ENCODE assay signal across 22 cellular contexts in genomic region chr11:6354651-6355485, GRCh38. TPM values are rescaled to one million over a fixed set of nuclear protein-coding genes. Genes with fewer than 3 reads are reported as not detected.
DNase-seq lines count a peak whose midpoint lies in the region.
"Had no signal": no experiment of that assay in that cellular context is flagged by ENCODE, and none has a peak within 500 bp of the region (broad histone marks: within the 10 kb centered on the region; RNA-seq: fewer than 3 reads in every experiment).

No MANE protein-coding gene starts in this region.

- H3K9me3 Mint-ChIP-seq in activated naive CD8-positive, alpha-beta T cell treated with anti-CD3 and anti-CD28 coated beads for 36 hours = no peaks in the 10 kb centered on the region
- H3K9me3 Mint-ChIP-seq: activated CD4-positive, alpha-beta T cell treated with anti-CD3 and anti-CD28 coated beads, Interleukin-2, amount 10 ng/mL, durations not matched to agents 24 days and 14 days; mesothelial cell of epicardium; natural killer cell treated with Interleukin-12 subunit alpha and Interleukin-12 subunit beta and Interleukin-15 and Interleukin-18, amount 100 ng/mL, for 72 hours; T-cell had no signal

- peaks cover 19% of the 10 kb centered on the region for H3K4me1 Mint-ChIP-seq in activated naive CD8-positive, alpha-beta T cell treated with anti-CD3 and anti-CD28 coated beads for 36 hours
- H3K4me1 Mint-ChIP-seq: B cell had no signal

- H3K4me3 Mint-ChIP-seq in activated naive CD8-positive, alpha-beta T cell treated with anti-CD3 and anti-CD28 coated beads for 36 hours = no peak overlapping the region
- H3K4me3 Mint-ChIP-seq: activated CD4-positive, alpha-beta T cell treated with anti-CD3 and anti-CD28 coated beads, Interleukin-2, amount 10 ng/mL, durations not matched to agents 24 days and 14 days; B cell; mesothelial cell of epicardium; natural killer cell treated with Interleukin-12 subunit alpha and Interleukin-12 subunit beta and Interleukin-15 and Interleukin-18, amount 100 ng/mL, for 72 hours; T-cell had no signal

- no peak overlapping the region for H3K27ac Mint-ChIP-seq in activated naive CD8-positive, alpha-beta T cell treated with anti-CD3 and anti-CD28 coated beads for 36 hours
- H3K27ac Mint-ChIP-seq: activated CD4-positive, alpha-beta T cell treated with anti-CD3 and anti-CD28 coated beads, Interleukin-2, amount 10 ng/mL, durations not matched to agents 24 days and 14 days; B cell; mesothelial cell of epicardium; natural killer cell treated with Interleukin-12 subunit alpha and Interleukin-12 subunit beta and Interleukin-15 and Interleukin-18, amount 100 ng/mL, for 72 hours; T-cell had no signal

- peak; percentile 19 for DNase-seq in HuH-7 (ENCODE audit: low spot score)
- peak; percentile 41 for DNase-seq in dermis blood vessel endothelial cell
- peak; percentile 34 for DNase-seq in left kidney (ENCODE audit: low read depth, low spot score)
- DNase-seq in stromal cell of bone marrow (ENCODE audit: low read depth) = peak; percentile 74
- no peak for DNase-seq in Kasumi-1 (lab: John Stamatoyannopoulos, UW)
- DNase-seq in DMS79 (lab: John Stamatoyannopoulos, UW) = no peak
- no peak for DNase-seq in activated naive CD8-positive, alpha-beta T cell treated with anti-CD3 and anti-CD28 coated beads for 36 hours
- DNase-seq: activated CD4-positive, alpha-beta T cell treated with anti-CD3 and anti-CD28 coated beads, Interleukin-2, amount 10 ng/mL, durations not matched to agents 24 days and 14 days; activated CD8-positive, alpha-beta memory T cell treated with anti-CD3 and anti-CD28 coated beads, Interleukin-2, amount 50 U/mL, for 4 hours; activated gamma-delta T cell treated with Interleukin-2 at 50 U/mL for 16 hours; amygdala; COR-L47; GOT3; heart left ventricle; NCI-H2171; NCI-H69; Right ventricle myocardium superior; stimulated activated CD4-positive, alpha-beta T cell treated with anti-CD3 and anti-CD28 coated beads, Interleukin-15, amount 100 ng/mL, for 24 hours; T-cell had no signal

- H3K27me3 Mint-ChIP-seq in activated naive CD8-positive, alpha-beta T cell treated with anti-CD3 and anti-CD28 coated beads for 36 hours = no peaks in the 10 kb centered on the region
- H3K27me3 Mint-ChIP-seq: activated CD4-positive, alpha-beta T cell treated with anti-CD3 and anti-CD28 coated beads, Interleukin-2, amount 10 ng/mL, durations not matched to agents 24 days and 14 days; B cell had no signal

- H3K36me3 Mint-ChIP-seq in activated naive CD8-positive, alpha-beta T cell treated with anti-CD3 and anti-CD28 coated beads for 36 hours = no peaks in the 10 kb centered on the region
- H3K36me3 Mint-ChIP-seq: mesothelial cell of epicardium; natural killer cell treated with Interleukin-12 subunit alpha and Interleukin-12 subunit beta and Interleukin-15 and Interleukin-18, amount 100 ng/mL, for 72 hours; T-cell had no signal

RNA-seq across cellular contexts. Expression of gene CAVIN3, which starts 34.6 kb away (rescaled TPM):
- total RNA-seq in dermis blood vessel endothelial cell = 201 and 220 TPM in 2 replicates
- total RNA-seq in activated naive CD8-positive, alpha-beta T cell treated with anti-CD3 and anti-CD28 coated beads for 36 hours = 10 to 100 TPM; 26.3 to 30.0 TPM
- total RNA-seq: B cell had no signal

RNA-seq across cellular contexts. Expression of gene SMPD1, which starts 35.4 kb away (rescaled TPM):
- 25.2 and 27.6 TPM in 2 replicates for total RNA-seq in dermis blood vessel endothelial cell
- total RNA-seq in activated naive CD8-positive, alpha-beta T cell treated with anti-CD3 and anti-CD28 coated beads for 36 hours = 10 to 100 TPM; 12.9 to 16.9 TPM

Comparison
In these comparisons a context has a peak if more than half of its experiments do, and no peak if none do; other contexts are left out.
1. DNase-seq: peak in HuH-7 (single experiment), dermis blood vessel endothelial cell (single experiment), left kidney (single experiment) and stromal cell of bone marrow (single experiment); none in Kasumi-1 (0 of 2), DMS79 (single experiment) and activated naive CD8-positive, alpha-beta T cell treated with anti-CD3 and anti-CD28 coated beads for 36 hours (single experiment).